26 cellular contexts compared by ENCODE assay signal in the genomic region with DNA sequence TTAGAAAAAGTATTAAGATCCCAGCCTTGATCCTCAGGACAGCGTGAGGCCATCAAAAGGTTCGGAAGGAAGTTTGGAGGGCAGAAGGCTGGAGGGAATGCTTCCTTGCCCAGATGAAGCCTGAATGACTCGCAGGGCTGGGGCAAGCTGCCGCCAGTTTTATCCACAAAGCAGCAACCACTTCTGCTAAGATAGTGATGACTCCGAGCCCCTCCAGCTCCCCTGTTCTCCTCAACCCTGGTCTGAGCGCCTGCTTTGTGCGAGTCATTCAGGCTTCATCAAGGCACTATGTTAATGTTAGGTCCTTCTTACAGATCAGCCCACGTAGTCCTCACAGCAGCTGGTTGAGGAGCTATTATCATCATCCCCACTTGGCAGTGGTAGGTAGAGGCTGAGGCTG.
DNase-seq lines count a peak whose midpoint lies in the region; ATAC-seq and TF ChIP-seq lines count a peak whose summit lies in the region.
"Had no signal": no experiment of that assay in that cellular context is flagged by ENCODE, and none has a peak within 500 bp of the region (broad histone marks: within the 10 kb centered on the region; RNA-seq: fewer than 3 reads in every experiment).

No MANE protein-coding gene starts in this region.

- H3K4me1 Mint-ChIP-seq in stimulated activated naive B cell treated with anti-CD40 and anti-IgM and Interleukin-4, amounts not matched to agents 10 μg/mL and 1 μg/mL and 100 μg/mL, for 72 hours, result peaks cover 0 to 2% of the 10 kb centered on the region in 2 donors
- H3K4me1 Mint-ChIP-seq: activated naive CD8-positive, alpha-beta T cell treated with anti-CD3 and anti-CD28 coated beads, Interleukin-2, amount 10 ng/mL, durations not matched to agents 7 days and 5 days; CD4-positive, CD25-positive, alpha-beta regulatory T cell; naive thymus-derived CD8-positive, alpha-beta T cell; stimulated activated effector memory CD8-positive, alpha-beta T cell treated with anti-CD3 and anti-CD28 coated beads, Interleukin-12 subunit alpha, Interleukin-12 subunit beta, amount 100 ng/mL, for 72 hours had no signal

- no peaks in the 10 kb centered on the region for H3K9me3 Mint-ChIP-seq in stimulated activated naive B cell treated with anti-CD40 and anti-IgM and Interleukin-4, amounts not matched to agents 10 μg/mL and 1 μg/mL and 100 μg/mL, for 72 hours
- H3K9me3 Mint-ChIP-seq: activated naive CD8-positive, alpha-beta T cell treated with anti-CD3 and anti-CD28 coated beads, Interleukin-2, amount 10 ng/mL, durations not matched to agents 7 days and 5 days; CD4-positive, CD25-positive, alpha-beta regulatory T cell; stimulated activated effector memory CD8-positive, alpha-beta T cell treated with anti-CD3 and anti-CD28 coated beads, Interleukin-12 subunit alpha, Interleukin-12 subunit beta, amount 100 ng/mL, for 72 hours had no signal

- no peak overlapping the region for H3K27ac Mint-ChIP-seq in stimulated activated naive B cell treated with anti-CD40 and anti-IgM and Interleukin-4, amounts not matched to agents 10 μg/mL and 1 μg/mL and 100 μg/mL, for 72 hours
- H3K27ac Mint-ChIP-seq: activated naive CD8-positive, alpha-beta T cell treated with anti-CD3 and anti-CD28 coated beads, Interleukin-2, amount 10 ng/mL, durations not matched to agents 7 days and 5 days; CD4-positive, CD25-positive, alpha-beta regulatory T cell; naive thymus-derived CD8-positive, alpha-beta T cell; stimulated activated effector memory CD8-positive, alpha-beta T cell treated with anti-CD3 and anti-CD28 coated beads, Interleukin-12 subunit alpha, Interleukin-12 subunit beta, amount 100 ng/mL, for 72 hours had no signal

- peaks cover 0 to 16% of the 10 kb centered on the region in 2 donors for H3K27me3 Mint-ChIP-seq in stimulated activated naive B cell treated with anti-CD40 and anti-IgM and Interleukin-4, amounts not matched to agents 10 μg/mL and 1 μg/mL and 100 μg/mL, for 72 hours
- H3K27me3 Mint-ChIP-seq: CD4-positive, CD25-positive, alpha-beta regulatory T cell had no signal

- ATAC-seq in HG02763 (IDR thresholded peaks at IDR 0.05; ENCODE audit: unreplicated experiment), result no peak
- ATAC-seq in HG02884 (IDR thresholded peaks at IDR 0.05; ENCODE audit: unreplicated experiment), result no peak
- ATAC-seq in stimulated activated naive B cell treated with anti-CD40 and anti-IgM and Interleukin-4, amounts not matched to agents 10 μg/mL and 1 μg/mL and 100 μg/mL, for 72 hours (replicated peaks), result no peak
- no peak for ATAC-seq in HG02623 (IDR thresholded peaks at IDR 0.05; ENCODE audit: unreplicated experiment)
- ATAC-seq: naive thymus-derived CD8-positive, alpha-beta T cell; right lobe of liver; stimulated activated effector memory CD8-positive, alpha-beta T cell treated with anti-CD3 and anti-CD28 coated beads, Interleukin-12 subunit alpha, Interleukin-12 subunit beta, amount 100 ng/mL, for 72 hours had no signal

- TF ChIP-seq CTCF in astrocyte of the spinal cord (IDR thresholded peaks at IDR 0.05; ENCODE audit: low read depth, low read length), result no peak

- H3K4me3 ChIP-seq in astrocyte of the spinal cord (ENCODE audit: low read depth, low read length), result no peak overlapping the region
- H3K4me3 ChIP-seq: hepatocyte, ovary, right lobe of liver, SJCRH30, thyroid gland had no signal

- no peaks in the 10 kb centered on the region for H3K36me3 Mint-ChIP-seq in stimulated activated naive B cell treated with anti-CD40 and anti-IgM and Interleukin-4, amounts not matched to agents 10 μg/mL and 1 μg/mL and 100 μg/mL, for 72 hours
- H3K36me3 Mint-ChIP-seq: activated naive CD8-positive, alpha-beta T cell treated with anti-CD3 and anti-CD28 coated beads, Interleukin-2, amount 10 ng/mL, durations not matched to agents 7 days and 5 days; CD4-positive, CD25-positive, alpha-beta regulatory T cell; naive thymus-derived CD8-positive, alpha-beta T cell; stimulated activated effector memory CD8-positive, alpha-beta T cell treated with anti-CD3 and anti-CD28 coated beads, Interleukin-12 subunit alpha, Interleukin-12 subunit beta, amount 100 ng/mL, for 72 hours had no signal

- DNase-seq in EH (ENCODE audit: low read depth), result peak; percentile 47
- peak; percentile 70 for DNase-seq in LHCN-M2 (ENCODE audit: low read depth)
- peak; percentile 43 for DNase-seq in astrocyte of the spinal cord (ENCODE audit: low read depth, low spot score)
- DNase-seq in islet precursor cell, result peak; percentile 67
- no peak for DNase-seq in stimulated activated naive B cell treated with anti-CD40 and anti-IgM and Interleukin-4, amounts not matched to agents 10 μg/mL and 1 μg/mL and 100 μg/mL, for 72 hours
- DNase-seq: activated CD8-positive, alpha-beta memory T cell treated with anti-CD3 and anti-CD28 coated beads, Interleukin-2, amount 50 U/mL, for 48 hours; activated naive CD8-positive, alpha-beta T cell treated with anti-CD3 and anti-CD28 coated beads, Interleukin-2, amount 10 ng/mL, durations not matched to agents 7 days and 5 days; CD4-positive, CD25-positive, alpha-beta regulatory T cell; cortex of kidney; DMS153; H7; Karpas-422; naive thymus-derived CD8-positive, alpha-beta T cell; NCI-H1417; NCI-H69; ovary; right lobe of liver; SJCRH30; T-helper 1 cell; thyroid gland had no signal

- H3K4me3 Mint-ChIP-seq in stimulated activated naive B cell treated with anti-CD40 and anti-IgM and Interleukin-4, amounts not matched to agents 10 μg/mL and 1 μg/mL and 100 μg/mL, for 72 hours, result no peak overlapping the region
- H3K4me3 Mint-ChIP-seq: activated naive CD8-positive, alpha-beta T cell treated with anti-CD3 and anti-CD28 coated beads, Interleukin-2, amount 10 ng/mL, durations not matched to agents 7 days and 5 days; brain; CD4-positive, CD25-positive, alpha-beta regulatory T cell; naive thymus-derived CD8-positive, alpha-beta T cell; stimulated activated effector memory CD8-positive, alpha-beta T cell treated with anti-CD3 and anti-CD28 coated beads, Interleukin-12 subunit alpha, Interleukin-12 subunit beta, amount 100 ng/mL, for 72 hours had no signal

- in situ Hi-C loops in astrocyte of the spinal cord (cut with HindIII; ENCODE audit: low sequenced_read_pairs), result no loop called here
